ENCODE assay signal across 1 cellular context in genomic region chr1:224640018-224640417, GRCh38.
TF ChIP-seq lines count a peak whose summit lies in the region.

No MANE protein-coding gene starts in this region.

TF ChIP-seq in IMR-90, 13 proteins besides CTCF, POLR2A, EP300 and RAD21 (continued from another document):
- TF ChIP-seq NFE2L2 (IDR thresholded peaks at IDR 0.05; ENCODE audit: low read depth, low read length), result no peak
- no peak for TF ChIP-seq MXI1 (IDR thresholded peaks at IDR 0.05; ENCODE audit: borderline replicate concordance, low read depth, low read length)
- TF ChIP-seq SMC3 (IDR thresholded peaks at IDR 0.05; ENCODE audit: low read depth, low read length), result no peak
- TF ChIP-seq ELK1 (IDR thresholded peaks at IDR 0.05; ENCODE audit: borderline replicate concordance, low read depth, low read length), result no peak
- no peak for TF ChIP-seq MAFK (IDR thresholded peaks at IDR 0.05; ENCODE audit: low read depth, low read length)
- no peak for TF ChIP-seq CEBPB (IDR thresholded peaks at IDR 0.05; ENCODE audit: low read depth, low read length)
- TF ChIP-seq RFX5 (IDR thresholded peaks at IDR 0.05; ENCODE audit: low read depth, low read length), result no peak
- TF ChIP-seq RCOR1 (IDR thresholded peaks at IDR 0.05; ENCODE audit: insufficient replicate concordance, low read length), result no peak
- TF ChIP-seq BHLHE40 (IDR thresholded peaks at IDR 0.05; ENCODE audit: low read depth, low read length), result no peak
